31 cellular contexts compared by ENCODE assay signal in the genomic region with DNA sequence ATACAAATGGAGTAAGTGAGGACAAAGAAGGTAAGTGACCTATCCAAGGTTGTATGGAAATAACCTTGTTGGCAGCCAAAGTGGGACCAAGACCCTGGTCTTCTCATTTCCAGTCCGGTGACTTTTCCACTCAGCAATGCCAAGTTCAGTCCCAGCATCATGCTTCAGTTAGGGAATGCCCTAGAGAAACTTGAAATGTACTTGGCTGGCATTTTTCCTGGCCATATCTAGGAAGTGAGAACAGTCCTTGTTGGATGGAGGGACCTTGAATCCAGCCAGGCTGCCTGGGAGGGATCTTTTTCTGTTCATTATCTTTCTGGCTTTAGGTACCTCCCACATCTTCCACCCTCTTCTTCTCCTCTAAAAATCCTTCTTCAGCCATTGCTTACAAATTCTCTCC.
"Had no signal": no experiment of that assay in that cellular context is flagged by ENCODE, and none has a peak within 500 bp of the region (broad histone marks: within the 10 kb centered on the region; RNA-seq: fewer than 3 reads in every experiment).

No MANE protein-coding gene starts in this region.

- H3K27ac ChIP-seq: adrenal gland, cardiac muscle cell, VCaP had no signal

- H3K36me3 Mint-ChIP-seq: activated CD4-positive, alpha-beta memory T cell treated with anti-CD3 and anti-CD28 coated beads for 36 hours; activated naive CD4-positive, alpha-beta T cell treated with anti-CD3 and anti-CD28 coated beads, Interleukin-2, amount 50 U/mL, for 72 hours; activated naive CD8-positive, alpha-beta T cell treated with anti-CD3 and anti-CD28 coated beads for 36 hours; brain; T-cell had no signal

- DNase-seq: activated B cell treated with CpG ODN at 0.5 μM for 24 hours; activated CD4-positive, alpha-beta memory T cell treated with anti-CD3 and anti-CD28 coated beads for 36 hours; activated CD4-positive, alpha-beta T cell treated with anti-CD3 and anti-CD28 coated beads for 4 hours; activated CD4-positive, alpha-beta T cell treated with anti-CD3 and anti-CD28 coated beads, Interleukin-2, amount 10 ng/mL, durations not matched to agents 24 days and 14 days; activated CD4-positive, alpha-beta T cell treated with anti-CD3 and anti-CD28 coated beads, Interleukin-2, amount 50 U/mL, for 1 hour; activated CD4-positive, alpha-beta T cell treated with anti-CD3 and anti-CD28 coated beads, Interleukin-2, amount 50 U/mL, for 4 hours; activated CD4-positive, CD25-positive, alpha-beta regulatory T cell treated with anti-CD3 and anti-CD28 coated beads, Interleukin-2, amount 50 U/mL, for 72 hours; activated CD8-positive, alpha-beta memory T cell treated with anti-CD3 and anti-CD28 coated beads, Interleukin-2, amount 50 U/mL, for 4 hours; activated CD8-positive, alpha-beta T cell treated with anti-CD3 and anti-CD28 coated beads for 36 hours; activated effector memory CD4-positive, alpha-beta T cell treated with anti-CD3 and anti-CD28 coated beads, Interleukin-2, amount 50 U/mL, for 16 hours; activated gamma-delta T cell treated with Interleukin-2 at 50 U/mL for 16 hours; activated naive CD4-positive, alpha-beta T cell; activated naive CD4-positive, alpha-beta T cell treated with anti-CD3 and anti-CD28 coated beads for 36 hours; activated naive CD4-positive, alpha-beta T cell treated with anti-CD3 and anti-CD28 coated beads, Interleukin-2, amount 50 U/mL, for 16 hours; activated naive CD8-positive, alpha-beta T cell treated with anti-CD3 and anti-CD28 coated beads for 36 hours; activated T-cell treated with anti-CD3 and anti-CD28 coated beads for 4 hours; activated T-cell treated with anti-CD3 and anti-CD28 coated beads, Interleukin-2, amount 50 U/mL, for 1 hour; activated T-cell treated with anti-CD3 and anti-CD28 coated beads, Interleukin-2, amount 50 U/mL, for 4 hours; activated T-cell treated with anti-CD3 and anti-CD28 coated beads, Interleukin-2, amount 50 U/mL, for 72 hours; adrenal gland; amniotic stem cell; aorta; central memory CD4-positive, alpha-beta T cell; T-cell; T-helper 17 cell had no signal

- H3K27me3 ChIP-seq: adrenal gland, cardiac muscle cell had no signal

- H3K4me3 ChIP-seq: adrenal gland, cardiac muscle cell had no signal

- H3K9me3 ChIP-seq: adrenal gland had no signal

- H3K4me1 ChIP-seq: adrenal gland had no signal

- H3K4me1 Mint-ChIP-seq: activated B cell treated with CpG ODN at 0.5 μM for 24 hours; activated CD4-positive, alpha-beta T cell treated with anti-CD3 and anti-CD28 coated beads, Interleukin-2, amount 10 ng/mL, durations not matched to agents 24 days and 14 days; activated naive CD8-positive, alpha-beta T cell treated with anti-CD3 and anti-CD28 coated beads for 36 hours; activated T-helper 17 cell treated with anti-CD3 and anti-CD28 coated beads, Interleukin-2, amount 50 U/mL, for 72 hours; T-cell; T-helper 17 cell had no signal

- H3K36me3 ChIP-seq: adrenal gland, cardiac muscle cell had no signal

- H3K4me3 Mint-ChIP-seq: activated B cell treated with CpG ODN at 0.5 μM for 24 hours; activated CD4-positive, alpha-beta memory T cell treated with anti-CD3 and anti-CD28 coated beads for 36 hours; activated CD4-positive, alpha-beta T cell treated with anti-CD3 and anti-CD28 coated beads, Interleukin-2, amount 10 ng/mL, durations not matched to agents 24 days and 14 days; activated CD8-positive, alpha-beta T cell treated with anti-CD3 and anti-CD28 coated beads for 36 hours; activated naive CD4-positive, alpha-beta T cell treated with anti-CD3 and anti-CD28 coated beads for 36 hours; activated naive CD8-positive, alpha-beta T cell treated with anti-CD3 and anti-CD28 coated beads for 36 hours; activated T-cell treated with anti-CD3 and anti-CD28 coated beads, Interleukin-2, amount 50 U/mL, for 4 hours; activated T-cell treated with anti-CD3 and anti-CD28 coated beads, Interleukin-2, amount 50 U/mL, for 72 hours; activated T-helper 1 cell treated with anti-CD3 and anti-CD28 coated beads, Interleukin-12 subunit alpha, Interleukin-12 subunit beta, Interleukin-2, Interleukin-4 antibody, amounts not matched to agents 30 ng/mL and 10 ng/mL and 1 ng/mL, durations not matched to agents 14 hours and 24 hours and 36 hours; activated T-helper 17 cell treated with anti-CD3 and anti-CD28 coated beads, Interleukin-2, amount 50 U/mL, for 72 hours; brain; T-cell; T-helper 17 cell had no signal

- H3K9me3 Mint-ChIP-seq: activated B cell treated with CpG ODN at 0.5 μM for 24 hours; activated CD4-positive, alpha-beta memory T cell treated with anti-CD3 and anti-CD28 coated beads for 36 hours; activated CD4-positive, alpha-beta T cell treated with anti-CD3 and anti-CD28 coated beads, Interleukin-2, amount 10 ng/mL, durations not matched to agents 24 days and 14 days; activated CD8-positive, alpha-beta T cell treated with anti-CD3 and anti-CD28 coated beads for 36 hours; activated naive CD4-positive, alpha-beta T cell treated with anti-CD3 and anti-CD28 coated beads for 36 hours; activated naive CD4-positive, alpha-beta T cell treated with anti-CD3 and anti-CD28 coated beads, Interleukin-2, amount 50 U/mL, for 72 hours; activated naive CD8-positive, alpha-beta T cell treated with anti-CD3 and anti-CD28 coated beads for 36 hours; activated T-cell treated with anti-CD3 and anti-CD28 coated beads, Interleukin-2, amount 50 U/mL, for 4 hours; activated T-cell treated with anti-CD3 and anti-CD28 coated beads, Interleukin-2, amount 50 U/mL, for 72 hours; activated T-helper 1 cell treated with anti-CD3 and anti-CD28 coated beads, Interleukin-12 subunit alpha, Interleukin-12 subunit beta, Interleukin-2, Interleukin-4 antibody, amounts not matched to agents 30 ng/mL and 10 ng/mL and 1 ng/mL, durations not matched to agents 14 hours and 24 hours and 36 hours; activated T-helper 17 cell treated with anti-CD3 and anti-CD28 coated beads, Interleukin-2, amount 50 U/mL, for 72 hours; brain; T-cell had no signal

- H3K27ac Mint-ChIP-seq: activated B cell treated with CpG ODN at 0.5 μM for 24 hours; activated CD4-positive, alpha-beta memory T cell treated with anti-CD3 and anti-CD28 coated beads for 36 hours; activated CD4-positive, alpha-beta T cell treated with anti-CD3 and anti-CD28 coated beads, Interleukin-2, amount 10 ng/mL, durations not matched to agents 24 days and 14 days; activated CD8-positive, alpha-beta T cell treated with anti-CD3 and anti-CD28 coated beads for 36 hours; activated naive CD4-positive, alpha-beta T cell treated with anti-CD3 and anti-CD28 coated beads for 36 hours; activated naive CD4-positive, alpha-beta T cell treated with anti-CD3 and anti-CD28 coated beads, Interleukin-2, amount 50 U/mL, for 72 hours; activated naive CD8-positive, alpha-beta T cell treated with anti-CD3 and anti-CD28 coated beads for 36 hours; activated T-cell treated with anti-CD3 and anti-CD28 coated beads, Interleukin-2, amount 50 U/mL, for 72 hours; activated T-helper 1 cell treated with anti-CD3 and anti-CD28 coated beads, Interleukin-12 subunit alpha, Interleukin-12 subunit beta, Interleukin-2, Interleukin-4 antibody, amounts not matched to agents 30 ng/mL and 10 ng/mL and 1 ng/mL, durations not matched to agents 14 hours and 24 hours and 36 hours; activated T-helper 17 cell treated with anti-CD3 and anti-CD28 coated beads, Interleukin-2, amount 50 U/mL, for 72 hours; brain; T-cell; T-helper 17 cell had no signal

- ATAC-seq: activated CD8-positive, alpha-beta T cell treated with anti-CD3 and anti-CD28 coated beads for 36 hours; activated naive CD4-positive, alpha-beta T cell treated with anti-CD3 and anti-CD28 coated beads, Interleukin-2, amount 50 U/mL, for 72 hours; activated T-cell treated with anti-CD3 and anti-CD28 coated beads, Interleukin-2, amount 50 U/mL, for 4 hours; activated T-cell treated with anti-CD3 and anti-CD28 coated beads, Interleukin-2, amount 50 U/mL, for 72 hours; activated T-helper 17 cell treated with anti-CD3 and anti-CD28 coated beads, Interleukin-2, amount 50 U/mL, for 72 hours; T-cell; T-helper 17 cell had no signal
